20 cellular contexts compared by ENCODE assay signal in genomic region chr13:30022256-30022655, GRCh38.
"Had no signal": no experiment of that assay in that cellular context is flagged by ENCODE, and none has a peak within 500 bp of the region (broad histone marks: within the 10 kb centered on the region; RNA-seq: fewer than 3 reads in every experiment).

No MANE protein-coding gene starts in this region.

- H3K27ac ChIP-seq: epithelial cell of prostate, esophagus squamous epithelium, left ventricle myocardium inferior, parathyroid adenoma, right lobe of liver, thoracic aorta, upper lobe of right lung had no signal

- H3K79me2 ChIP-seq: parathyroid adenoma had no signal

- H3K9ac ChIP-seq: parathyroid adenoma had no signal

- H3K4me3 ChIP-seq: esophagus squamous epithelium, left ventricle myocardium inferior, right lobe of liver, thoracic aorta, upper lobe of right lung had no signal

- H2AFZ ChIP-seq: parathyroid adenoma had no signal

- DNase-seq: activated CD4-positive, alpha-beta T cell treated with anti-CD3 and anti-CD28 coated beads for 4 hours; activated CD4-positive, alpha-beta T cell treated with anti-CD3 and anti-CD28 coated beads, Interleukin-2, amount 50 U/mL, for 4 hours; activated naive CD4-positive, alpha-beta T cell; activated T-cell treated with anti-CD3 and anti-CD28 coated beads for 4 hours; activated T-cell treated with anti-CD3 and anti-CD28 coated beads, Interleukin-2, amount 50 U/mL, for 72 hours; anterior cingulate cortex; effector CD8-positive, alpha-beta T cell; esophagus squamous epithelium; kidney glomerular epithelial cell; left ventricle myocardium inferior; naive B cell; nephron progenitor cell; right lobe of liver; stimulated activated CD4-positive, alpha-beta T cell treated with anti-CD3 and anti-CD28 coated beads, Interleukin-12 subunit alpha, Interleukin-12 subunit beta, amount 100 ng/mL, for 4 hours; stimulated activated CD4-positive, alpha-beta T cell treated with anti-CD3 and anti-CD28 coated beads, Interleukin-4, amount 100 ng/mL, for 1 hour; T-helper 1 cell; upper lobe of right lung had no signal

- H3K4me1 ChIP-seq: esophagus squamous epithelium, left ventricle myocardium inferior, parathyroid adenoma, right lobe of liver, upper lobe of right lung had no signal

- H3K36me3 ChIP-seq: esophagus squamous epithelium, left ventricle myocardium inferior, right lobe of liver, thoracic aorta, upper lobe of right lung had no signal

- H3K27me3 ChIP-seq: right lobe of liver, upper lobe of right lung had no signal

- H3K9me3 ChIP-seq: esophagus squamous epithelium, left ventricle myocardium inferior, right lobe of liver, thoracic aorta, upper lobe of right lung had no signal
